1 cellular context compared by ENCODE assay signal in genomic region chr12:113221181-113221996, GRCh38.
TF ChIP-seq lines count a peak whose summit lies in the region.

TPCN1 (plus strand) TSS chr12:113221464; CDS start chr12:113226853, 5,389 bp downstream.

TF ChIP-seq in K562, 482 proteins besides CTCF, POLR2A, EP300 and RAD21 (continued from another document):
- TF ChIP-seq, protein P1, sequence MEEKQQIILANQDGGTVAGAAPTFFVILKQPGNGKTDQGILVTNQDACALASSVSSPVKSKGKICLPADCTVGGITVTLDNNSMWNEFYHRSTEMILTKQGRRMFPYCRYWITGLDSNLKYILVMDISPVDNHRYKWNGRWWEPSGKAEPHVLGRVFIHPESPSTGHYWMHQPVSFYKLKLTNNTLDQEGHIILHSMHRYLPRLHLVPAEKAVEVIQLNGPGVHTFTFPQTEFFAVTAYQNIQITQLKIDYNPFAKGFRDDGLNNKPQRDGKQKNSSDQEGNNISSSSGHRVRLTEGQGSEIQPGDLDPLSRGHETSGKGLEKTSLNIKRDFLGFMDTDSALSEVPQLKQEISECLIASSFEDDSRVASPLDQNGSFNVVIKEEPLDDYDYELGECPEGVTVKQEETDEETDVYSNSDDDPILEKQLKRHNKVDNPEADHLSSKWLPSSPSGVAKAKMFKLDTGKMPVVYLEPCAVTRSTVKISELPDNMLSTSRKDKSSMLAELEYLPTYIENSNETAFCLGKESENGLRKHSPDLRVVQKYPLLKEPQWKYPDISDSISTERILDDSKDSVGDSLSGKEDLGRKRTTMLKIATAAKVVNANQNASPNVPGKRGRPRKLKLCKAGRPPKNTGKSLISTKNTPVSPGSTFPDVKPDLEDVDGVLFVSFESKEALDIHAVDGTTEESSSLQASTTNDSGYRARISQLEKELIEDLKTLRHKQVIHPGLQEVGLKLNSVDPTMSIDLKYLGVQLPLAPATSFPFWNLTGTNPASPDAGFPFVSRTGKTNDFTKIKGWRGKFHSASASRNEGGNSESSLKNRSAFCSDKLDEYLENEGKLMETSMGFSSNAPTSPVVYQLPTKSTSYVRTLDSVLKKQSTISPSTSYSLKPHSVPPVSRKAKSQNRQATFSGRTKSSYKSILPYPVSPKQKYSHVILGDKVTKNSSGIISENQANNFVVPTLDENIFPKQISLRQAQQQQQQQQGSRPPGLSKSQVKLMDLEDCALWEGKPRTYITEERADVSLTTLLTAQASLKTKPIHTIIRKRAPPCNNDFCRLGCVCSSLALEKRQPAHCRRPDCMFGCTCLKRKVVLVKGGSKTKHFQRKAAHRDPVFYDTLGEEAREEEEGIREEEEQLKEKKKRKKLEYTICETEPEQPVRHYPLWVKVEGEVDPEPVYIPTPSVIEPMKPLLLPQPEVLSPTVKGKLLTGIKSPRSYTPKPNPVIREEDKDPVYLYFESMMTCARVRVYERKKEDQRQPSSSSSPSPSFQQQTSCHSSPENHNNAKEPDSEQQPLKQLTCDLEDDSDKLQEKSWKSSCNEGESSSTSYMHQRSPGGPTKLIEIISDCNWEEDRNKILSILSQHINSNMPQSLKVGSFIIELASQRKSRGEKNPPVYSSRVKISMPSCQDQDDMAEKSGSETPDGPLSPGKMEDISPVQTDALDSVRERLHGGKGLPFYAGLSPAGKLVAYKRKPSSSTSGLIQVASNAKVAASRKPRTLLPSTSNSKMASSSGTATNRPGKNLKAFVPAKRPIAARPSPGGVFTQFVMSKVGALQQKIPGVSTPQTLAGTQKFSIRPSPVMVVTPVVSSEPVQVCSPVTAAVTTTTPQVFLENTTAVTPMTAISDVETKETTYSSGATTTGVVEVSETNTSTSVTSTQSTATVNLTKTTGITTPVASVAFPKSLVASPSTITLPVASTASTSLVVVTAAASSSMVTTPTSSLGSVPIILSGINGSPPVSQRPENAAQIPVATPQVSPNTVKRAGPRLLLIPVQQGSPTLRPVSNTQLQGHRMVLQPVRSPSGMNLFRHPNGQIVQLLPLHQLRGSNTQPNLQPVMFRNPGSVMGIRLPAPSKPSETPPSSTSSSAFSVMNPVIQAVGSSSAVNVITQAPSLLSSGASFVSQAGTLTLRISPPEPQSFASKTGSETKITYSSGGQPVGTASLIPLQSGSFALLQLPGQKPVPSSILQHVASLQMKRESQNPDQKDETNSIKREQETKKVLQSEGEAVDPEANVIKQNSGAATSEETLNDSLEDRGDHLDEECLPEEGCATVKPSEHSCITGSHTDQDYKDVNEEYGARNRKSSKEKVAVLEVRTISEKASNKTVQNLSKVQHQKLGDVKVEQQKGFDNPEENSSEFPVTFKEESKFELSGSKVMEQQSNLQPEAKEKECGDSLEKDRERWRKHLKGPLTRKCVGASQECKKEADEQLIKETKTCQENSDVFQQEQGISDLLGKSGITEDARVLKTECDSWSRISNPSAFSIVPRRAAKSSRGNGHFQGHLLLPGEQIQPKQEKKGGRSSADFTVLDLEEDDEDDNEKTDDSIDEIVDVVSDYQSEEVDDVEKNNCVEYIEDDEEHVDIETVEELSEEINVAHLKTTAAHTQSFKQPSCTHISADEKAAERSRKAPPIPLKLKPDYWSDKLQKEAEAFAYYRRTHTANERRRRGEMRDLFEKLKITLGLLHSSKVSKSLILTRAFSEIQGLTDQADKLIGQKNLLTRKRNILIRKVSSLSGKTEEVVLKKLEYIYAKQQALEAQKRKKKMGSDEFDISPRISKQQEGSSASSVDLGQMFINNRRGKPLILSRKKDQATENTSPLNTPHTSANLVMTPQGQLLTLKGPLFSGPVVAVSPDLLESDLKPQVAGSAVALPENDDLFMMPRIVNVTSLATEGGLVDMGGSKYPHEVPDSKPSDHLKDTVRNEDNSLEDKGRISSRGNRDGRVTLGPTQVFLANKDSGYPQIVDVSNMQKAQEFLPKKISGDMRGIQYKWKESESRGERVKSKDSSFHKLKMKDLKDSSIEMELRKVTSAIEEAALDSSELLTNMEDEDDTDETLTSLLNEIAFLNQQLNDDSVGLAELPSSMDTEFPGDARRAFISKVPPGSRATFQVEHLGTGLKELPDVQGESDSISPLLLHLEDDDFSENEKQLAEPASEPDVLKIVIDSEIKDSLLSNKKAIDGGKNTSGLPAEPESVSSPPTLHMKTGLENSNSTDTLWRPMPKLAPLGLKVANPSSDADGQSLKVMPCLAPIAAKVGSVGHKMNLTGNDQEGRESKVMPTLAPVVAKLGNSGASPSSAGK (IDR thresholded peaks at IDR 0.05) = peak; percentile 37; the same call in 1 of the 2 replicates
- no peak for TF ChIP-seq RBM15 (IDR thresholded peaks at IDR 0.05; ENCODE audit: insufficient read depth, low read length)
- TF ChIP-seq ZNF384 (IDR thresholded peaks at IDR 0.05; ENCODE audit: low read depth, low read length) = no peak
- peak; percentile 41 for TF ChIP-seq RBBP5 (IDR thresholded peaks at IDR 0.05; ENCODE audit: borderline replicate concordance, insufficient read depth, low read length, poor library complexity, severe bottlenecking)
- TF ChIP-seq, protein P2, sequence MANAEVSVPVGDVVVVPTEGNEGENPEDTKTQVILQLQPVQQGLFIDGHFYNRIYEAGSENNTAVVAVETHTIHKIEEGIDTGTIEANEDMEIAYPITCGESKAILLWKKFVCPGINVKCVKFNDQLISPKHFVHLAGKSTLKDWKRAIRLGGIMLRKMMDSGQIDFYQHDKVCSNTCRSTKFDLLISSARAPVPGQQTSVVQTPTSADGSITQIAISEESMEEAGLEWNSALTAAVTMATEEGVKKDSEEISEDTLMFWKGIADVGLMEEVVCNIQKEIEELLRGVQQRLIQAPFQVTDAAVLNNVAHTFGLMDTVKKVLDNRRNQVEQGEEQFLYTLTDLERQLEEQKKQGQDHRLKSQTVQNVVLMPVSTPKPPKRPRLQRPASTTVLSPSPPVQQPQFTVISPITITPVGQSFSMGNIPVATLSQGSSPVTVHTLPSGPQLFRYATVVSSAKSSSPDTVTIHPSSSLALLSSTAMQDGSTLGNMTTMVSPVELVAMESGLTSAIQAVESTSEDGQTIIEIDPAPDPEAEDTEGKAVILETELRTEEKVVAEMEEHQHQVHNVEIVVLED (CRISPR knock-in tag; IDR thresholded peaks at IDR 0.05) = no peak
- peak; percentile 76 for TF ChIP-seq HMGN3 (IDR thresholded peaks at IDR 0.05; ENCODE audit: borderline replicate concordance, extremely low read depth, insufficient read length, low read depth, low read length)
- peak; percentile 62 for TF ChIP-seq RB1 (IDR thresholded peaks at IDR 0.05; ENCODE audit: low read depth)
- 0 out of 2 replicates have a peak, but pooled peaks have one; percentile 64 for TF ChIP-seq REST (CRISPR knock-in tag; IDR thresholded peaks at IDR 0.05; ENCODE audit: low read depth)
- 0 out of 2 replicates have a peak, but pooled peaks have one; percentile 26 for TF ChIP-seq SUPT5H (IDR thresholded peaks at IDR 0.05)
- no peak for TF ChIP-seq ZNF274 (IDR thresholded peaks at IDR 0.05; ENCODE audit: borderline replicate concordance, low read depth, low read length)
- no peak for TF ChIP-seq ZC3H4 (CRISPR knock-in tag; IDR thresholded peaks at IDR 0.05; ENCODE audit: borderline replicate concordance)
- TF ChIP-seq PML (IDR thresholded peaks at IDR 0.05; ENCODE audit: low read length) = peak; percentile 20; the same call in 1 of the 2 replicates
- TF ChIP-seq TCF3 (CRISPR knock-in tag; IDR thresholded peaks at IDR 0.05) = no peak
- TF ChIP-seq CEBPG (CRISPR knock-in tag; IDR thresholded peaks at IDR 0.05) = no peak
- TF ChIP-seq CEBPG (tag; conservative IDR thresholded peaks at IDR 0.05 in 1 of 2, IDR thresholded peaks at IDR 0.05 in 1 of 2) = no peak
- no peak for TF ChIP-seq FOSL1 (tag; conservative IDR thresholded peaks at IDR 0.05)
TF ChIP-seq in K562: peak in this region for 98.
